In the genomic region with DNA sequence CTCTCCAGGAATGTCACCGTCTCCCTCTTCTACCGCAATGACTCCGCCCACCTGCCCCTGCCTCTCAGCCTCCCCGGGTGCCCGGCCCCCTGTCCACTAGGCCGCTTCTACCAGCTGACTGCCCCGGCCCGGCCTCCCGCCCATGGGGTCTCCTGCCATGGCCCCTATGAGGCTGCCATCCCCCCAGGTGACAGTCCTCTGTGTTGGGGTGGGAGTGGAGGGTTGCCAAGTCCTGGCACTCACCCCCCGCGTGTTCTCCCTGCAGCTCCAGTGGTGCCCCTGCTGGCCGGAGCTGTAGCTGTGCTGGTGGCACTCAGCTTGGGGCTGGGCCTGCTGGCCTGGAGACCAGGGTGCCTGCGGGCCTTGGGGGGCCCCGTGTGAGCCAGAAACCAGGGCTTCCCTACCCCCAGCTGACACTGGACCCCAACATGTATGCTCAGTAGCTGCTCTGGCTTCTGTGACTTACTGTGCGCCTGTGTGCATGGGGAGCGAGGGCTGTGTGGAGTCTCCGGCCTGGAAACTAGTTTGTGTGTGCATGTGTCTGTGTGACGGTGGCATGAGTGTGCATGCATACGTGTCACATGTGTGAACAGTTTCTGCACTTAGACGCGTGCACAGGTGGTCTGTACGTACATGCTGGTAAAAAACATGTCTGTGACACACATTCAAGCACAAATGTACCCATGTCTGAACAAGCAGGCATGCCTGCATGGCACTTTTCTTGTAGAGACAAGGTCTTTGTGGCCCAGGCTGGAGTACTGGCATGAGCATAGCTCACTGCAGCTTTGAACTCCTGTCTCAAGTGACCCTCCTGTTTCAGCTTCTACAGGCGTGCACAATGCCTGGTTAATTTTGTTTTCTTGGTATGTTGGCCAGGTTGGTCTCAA, we compare ENCODE assay signal across 8 cellular contexts. TPM values are rescaled to one million over a fixed set of nuclear protein-coding genes. Genes with fewer than 3 reads are reported as not detected.
DNase-seq lines count a peak whose midpoint lies in the region; ATAC-seq and TF ChIP-seq lines count a peak whose summit lies in the region.

No MANE protein-coding gene starts in this region.

- H3K4me1 ChIP-seq in DND-41 (ENCODE audit: insufficient read depth, low read length) = peaks cover 5% of the 10 kb centered on the region; the same call in 1 of the 2 replicates

- H3K4me2 ChIP-seq in DND-41 (ENCODE audit: insufficient read depth, low read length) = no peak overlapping the region

- no peak overlapping the region for H2AFZ ChIP-seq in DND-41 (ENCODE audit: low read depth, low read length)

- H3K27me3 ChIP-seq in DND-41 (ENCODE audit: insufficient read depth, low read length, poor library complexity) = no peaks in the 10 kb centered on the region

- H4K20me1 ChIP-seq in DND-41 (ENCODE audit: insufficient read depth, low read length) = peaks cover 79% of the 10 kb centered on the region

- DNase-seq in DND-41 = peak; percentile 63
- peak; percentile 58 for DNase-seq in H4 (ENCODE audit: low spot score)
- no peak for DNase-seq in RWPE1 (ENCODE audit: low spot score)
- peak; percentile 70 for DNase-seq in iPS-NIHi11 (ENCODE audit: low spot score)
- DNase-seq in ecto neural progenitor cell (ENCODE audit: low spot score) = no peak

- H3K9ac ChIP-seq in DND-41 (ENCODE audit: low read depth, low read length) = no peak overlapping the region

- TF ChIP-seq CTCF in DND-41 (IDR thresholded peaks at IDR 0.05; ENCODE audit: borderline replicate concordance, extremely low read depth, low read length, poor library complexity, severe bottlenecking) = peak; percentile 44
- TF ChIP-seq CTCF in RWPE1 (conservative IDR thresholded peaks at IDR 0.05; ENCODE audit: low read depth) = no peak

- peaks cover 27% of the 10 kb centered on the region for H3K79me2 ChIP-seq in DND-41 (ENCODE audit: insufficient read depth, low read length)

- peaks cover 50% of the 10 kb centered on the region for H3K36me3 ChIP-seq in DND-41 (ENCODE audit: insufficient read depth, low read length)

- POLR2A ChIA-PET in RWPE1 (lab: Yijun Ruan, JAX; ENCODE audit: low non-redundant PET) = no interaction called here

- 0 out of 2 replicates have a peak overlapping the region, but pooled peaks have one; percentile 1 for H3K27ac ChIP-seq in DND-41 (ENCODE audit: low read length)
- H3K27ac ChIP-seq in RWPE1 = peak overlapping the region; percentile 63

- CTCF ChIA-PET in RWPE1 (lab: Yijun Ruan, JAX) = interaction anchor here (0.5 to 3.1 kb wide), 5 partner anchors 99 to 1894 kb away, joined by 3 to 11 read pairs (median 3); no protein-coding TSS in a partner anchor

- H3K9me3 ChIP-seq in DND-41 (ENCODE audit: insufficient read depth, low read length, severe bottlenecking) = no peaks in the 10 kb centered on the region

- ATAC-seq in DND-41 (ENCODE audit: insufficient read depth, low read depth) (peak; percentile 52), GM21576 (IDR thresholded peaks at IDR 0.05; ENCODE audit: unreplicated experiment) (no peak), GM19467 (IDR thresholded peaks at IDR 0.05; ENCODE audit: unreplicated experiment) (no peak), GM21381 (IDR thresholded peaks at IDR 0.05; ENCODE audit: unreplicated experiment) (no peak)

- no peak overlapping the region for H3K4me3 ChIP-seq in DND-41 (ENCODE audit: low read depth in 1 of 2, low read length in 2 of 2)

RNA-seq across cellular contexts. Expression of a gene that starts 4.8 kb away (rescaled TPM):
- total RNA-seq in H4 (2014; rRNA removed; shearing (Covaris generic)) = not detected in 2 replicates

RNA-seq across cellular contexts. Expression of a gene that starts 24.8 kb away (rescaled TPM):
- total RNA-seq in H4 (2014; rRNA removed; shearing (Covaris generic)) = not detected in 2 replicates

RNA-seq across cellular contexts. Expression of a gene that starts 28.6 kb away (rescaled TPM):
- total RNA-seq in H4 (2014; rRNA removed; shearing (Covaris generic)) = not detected in 2 replicates

RNA-seq across cellular contexts. Expression of a gene that starts 38.4 kb away (rescaled TPM):
- total RNA-seq in H4 (2014; rRNA removed; shearing (Covaris generic)) = not detected in 2 replicates

RNA-seq across cellular contexts. Expression of a gene that starts 59.7 kb away (rescaled TPM):
- total RNA-seq in H4 (2014; rRNA removed; shearing (Covaris generic)) = not detected in 2 replicates

Comparison
In these comparisons a context has a peak if more than half of its experiments do, and no peak if none do; other contexts are left out.
1. DNase-seq: peak in DND-41 (single experiment), H4 (single experiment) and iPS-NIHi11 (single experiment); none in RWPE1 (single experiment) and ecto neural progenitor cell (single experiment).